26 cellular contexts compared by ENCODE assay signal in the genomic region with DNA sequence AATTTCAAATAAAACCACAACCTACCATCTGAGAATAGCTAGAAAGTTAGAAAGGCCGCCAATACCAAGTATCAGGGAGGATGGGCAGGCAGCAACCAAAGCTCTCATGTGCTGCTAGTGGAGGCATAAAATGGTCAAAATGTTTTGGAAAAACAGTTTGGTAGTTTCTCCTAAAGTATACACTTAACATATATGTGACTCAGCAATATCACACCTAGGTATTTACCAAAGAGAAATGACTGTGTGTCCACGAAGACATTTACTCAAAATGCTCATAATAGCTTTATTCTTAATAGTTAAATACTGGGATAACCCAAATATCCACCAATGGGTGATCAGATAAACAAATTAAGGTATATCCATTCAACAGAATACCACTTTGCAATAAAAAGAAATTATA. TPM values are rescaled to one million over a fixed set of nuclear protein-coding genes. Genes with fewer than 3 reads are reported as not detected.
DNase-seq lines count a peak whose midpoint lies in the region; ATAC-seq, FAIRE-seq and TF ChIP-seq lines count a peak whose summit lies in the region.
"Had no signal": no experiment of that assay in that cellular context is flagged by ENCODE, and none has a peak within 500 bp of the region (broad histone marks: within the 10 kb centered on the region; RNA-seq: fewer than 3 reads in every experiment).

No MANE protein-coding gene starts in this region.

- peaks cover 2% of the 10 kb centered on the region for H3K36me3 ChIP-seq in mammary epithelial cell (ENCODE audit: insufficient read depth, low read length)
- no peaks in the 10 kb centered on the region for H3K36me3 ChIP-seq in breast epithelium
- peaks cover 2% of the 10 kb centered on the region in 2 experiments; a peak in 3 of 4 replicates for H3K36me3 ChIP-seq in GM12878 (ENCODE audit: control insufficient read depth in 2 of 2, insufficient read depth in 2 of 2, low read length in 1 of 2)
- H3K36me3 ChIP-seq: heart left ventricle, lower lobe of right lung, pancreas, upper lobe of left lung had no signal

- FAIRE-seq in GM12878 (lab: Jason Lieb, UNC): no peak
- FAIRE-seq: astrocyte, GM12892, pancreas had no signal

- SMC1A ChIA-PET in GM12878 (lab: Charles Lee; ENCODE audit: uncharacterized antibody, unreplicated experiment): interaction anchor here (1.3 to 2.2 kb wide), 5 partner anchors 8 to 32 kb away, joined by 4 to 10 read pairs (median 5); no protein-coding TSS in a partner anchor

- peaks cover 23% of the 10 kb centered on the region for H3K4me1 ChIP-seq in mammary epithelial cell (ENCODE audit: insufficient read depth, low read length)
- H3K4me1 ChIP-seq in breast epithelium: no peaks in the 10 kb centered on the region
- H3K4me1 ChIP-seq in GM12878 (ENCODE audit: control insufficient read depth, insufficient read depth, low read length): peaks cover 7% of the 10 kb centered on the region
- peaks cover 29% of the 10 kb centered on the region for H3K4me1 ChIP-seq in foreskin keratinocyte

- in situ Hi-C loops in mammary epithelial cell (cut with MboI; ENCODE audit: low sequenced_read_pairs in 2 of 2): no loop called here
- in situ Hi-C loops in GM12878 (cut with MboI): no loop called here

- TF ChIP-seq EP300 in GM12878 (IDR thresholded peaks at IDR 0.05; ENCODE audit: borderline replicate concordance in 1 of 2, control insufficient read depth in 1 of 2, low read depth in 2 of 2, low read length in 2 of 2): no peak

- H2AFZ ChIP-seq in mammary epithelial cell (ENCODE audit: low read depth, low read length): no peak overlapping the region
- no peak overlapping the region for H2AFZ ChIP-seq in GM12878 (ENCODE audit: control insufficient read depth, low read depth, low read length)

- RAD21 ChIA-PET in GM12878 (lab: Charles Lee; ENCODE audit: unreplicated experiment): interaction anchor here (2.1 to 2.4 kb wide), 2 partner anchors 11 to 15 kb away, joined by 6 to 9 read pairs; a partner anchor contains a TSS

- TF ChIP-seq POLR2A in breast epithelium (IDR thresholded peaks at IDR 0.05) (no peak), GM12878 (IDR thresholded peaks at IDR 0.05; ENCODE audit: low read depth, low read length) (no peak)

- POLR2A ChIA-PET in GM12878 (lab: Charles Lee): interaction anchor here (0.9 to 1.5 kb wide), 3 partner anchors 9 to 15 kb away, joined by 3 to 10 read pairs (median 4); a partner anchor contains a TSS

- H3K4me3 ChIP-seq in mammary epithelial cell (replicated peaks in 1 of 3; ENCODE audit: insufficient read depth in 1 of 3, low read depth in 2 of 3, low read length in 3 of 3): no peak overlapping the region
- H3K4me3 ChIP-seq in breast epithelium: no peak overlapping the region
- H3K4me3 ChIP-seq in GM12878: no peak overlapping the region
- H3K4me3 ChIP-seq: heart left ventricle, lower lobe of right lung, pancreas, spleen, upper lobe of left lung had no signal

- WGBS in mammary epithelial cell (ENCODE audit: low coverage, missing lambda C conversion rate): 86% methylated on average over 2 of the region's 2 CpGs
- WGBS in GM12878 (ENCODE audit: insufficient coverage, insufficient replicate concordance, low lambda C conversion rate, missing lambda C conversion rate): 75% methylated on average over 2 of the region's 2 CpGs

- dilution Hi-C loops in mammary epithelial cell (cut with HindIII; ENCODE audit: low sequenced_read_pairs): no loop called here

- BruUV-seq in mammary epithelial cell (replicated peaks; lab: Mats Ljungman, UMichigan) (no TSS peak), GM12878 (replicated peaks; lab: Mats Ljungman, UMichigan) (no TSS peak)

- H3K27ac ChIP-seq in mammary epithelial cell (ENCODE audit: insufficient read depth, low read depth, low read length) (peak overlapping the region; percentile 32), breast epithelium (no peak overlapping the region), GM12878 (ENCODE audit: control insufficient read depth, insufficient read depth) (no peak overlapping the region), foreskin keratinocyte (peak overlapping the region; percentile 33)
- H3K27ac ChIP-seq: lower lobe of right lung, pancreas, spleen, upper lobe of left lung had no signal

- H3K4me2 ChIP-seq in mammary epithelial cell (ENCODE audit: insufficient read depth, low read depth, low read length) (no peak overlapping the region), GM12878 (ENCODE audit: control insufficient read depth, insufficient read depth) (peak overlapping the region; percentile 18; the same call in 1 of the 2 replicates)

- TF ChIP-seq RAD21 in GM12878 (IDR thresholded peaks at IDR 0.05; ENCODE audit: insufficient read depth, low read depth, low read length): no peak

- H3K27me3 ChIP-seq in mammary epithelial cell (ENCODE audit: insufficient read depth, low read length): no peaks in the 10 kb centered on the region
- no peaks in the 10 kb centered on the region for H3K27me3 ChIP-seq in breast epithelium
- H3K27me3 ChIP-seq in GM12878 (replicated peaks in 1 of 2; ENCODE audit: control insufficient read depth in 2 of 2, insufficient read depth in 2 of 2, low read length in 1 of 2): no peaks in the 10 kb centered on the region
- H3K27me3 ChIP-seq in foreskin keratinocyte: no peaks in the 10 kb centered on the region
- H3K27me3 ChIP-seq: heart left ventricle, pancreas, spleen, upper lobe of left lung had no signal

- H3K79me2 ChIP-seq in mammary epithelial cell (ENCODE audit: insufficient read depth, low read length): peaks cover 100% of the 10 kb centered on the region
- peaks cover 98% of the 10 kb centered on the region for H3K79me2 ChIP-seq in GM12878 (ENCODE audit: control insufficient read depth, insufficient read depth, low read length)

- DNase-seq in mammary epithelial cell (no peak), breast epithelium (ENCODE audit: low spot score in 2 of 2) (no peak), GM12878 (ENCODE audit: low read depth, low spot score) (no peak), foreskin keratinocyte (peak in 1 of 2 donors; percentile 15), NCI-H510A (lab: John Stamatoyannopoulos, UW) (no peak), COLO668 (lab: John Stamatoyannopoulos, UW; ENCODE audit: unreplicated experiment) (no peak), Kasumi-1 (lab: John Stamatoyannopoulos, UW) (no peak)
- DNase-seq: activated CD4-positive, alpha-beta T cell treated with anti-CD3 and anti-CD28 coated beads, Interleukin-2, amount 50 U/mL, for 48 hours; activated naive CD8-positive, alpha-beta T cell treated with anti-CD3 and anti-CD28 coated beads, Interleukin-2, amount 10 ng/mL, durations not matched to agents 7 days and 5 days; C1 segment of cervical spinal cord; heart left ventricle; HFFc6; kidney glomerular epithelial cell; lower lobe of right lung; NCI-H1048; NCI-H1694; NCI-H524; NK-92 treated with Interleukin-12 subunit alpha and Interleukin-12 subunit beta, amount 100 ng/mL, for 24 hours; pancreas; SIG-M5; spleen; T1000; upper lobe of left lung had no signal

- TF ChIP-seq CTCF in mammary epithelial cell (conservative IDR thresholded peaks at IDR 0.05 in 1 of 2, IDR thresholded peaks at IDR 0.05 in 1 of 2; ENCODE audit: extremely low read depth in 1 of 2, insufficient read depth in 1 of 2, low read depth in 1 of 2, low read length in 2 of 2) (no peak), breast epithelium (IDR thresholded peaks at IDR 0.05) (no peak), GM12878 (IDR thresholded peaks at IDR 0.05 in 2 of 3, conservative IDR thresholded peaks at IDR 0.05 in 1 of 3; ENCODE audit: control insufficient read depth in 2 of 3, extremely low read depth in 1 of 3, insufficient read depth in 1 of 3, low read depth in 3 of 3, low read length in 3 of 3) (no peak), foreskin keratinocyte (conservative IDR thresholded peaks at IDR 0.05) (no peak)

- H3K9me3 ChIP-seq in mammary epithelial cell (replicated peaks; ENCODE audit: insufficient read depth, low read length): no peaks in the 10 kb centered on the region
- no peaks in the 10 kb centered on the region for H3K9me3 ChIP-seq in breast epithelium
- H3K9me3 ChIP-seq in GM12878 (replicated peaks; ENCODE audit: control insufficient read depth, insufficient read depth, low read length): no peaks in the 10 kb centered on the region; the same call in none of the 3 replicates
- H3K9me3 ChIP-seq: heart left ventricle, lower lobe of right lung, pancreas, spleen, upper lobe of left lung had no signal

- peak; percentile 23 for ATAC-seq in GM12878
- ATAC-seq in foreskin keratinocyte: no peak
- ATAC-seq: heart left ventricle, lower lobe of right lung, pancreas, WTC11 had no signal

- intact Hi-C loops in mammary epithelial cell (cut with micrococcal nuclease): no loop called here
- intact Hi-C loops in breast epithelium (cut with DNase I; ENCODE audit: low total_unique reads): no loop called here
- intact Hi-C loops in GM12878 (cut with micrococcal nuclease; ENCODE audit: unreplicated experiment): no loop called here

- CTCF ChIA-PET in mammary epithelial cell (lab: Charles Lee; ENCODE audit: low non-redundant PET) (interaction anchor here (0.6 kb wide), 1 partner anchor 45 kb away, joined by 4 read pairs; no protein-coding TSS in a partner anchor), GM12878 (lab: Yijun Ruan, JAX) (interaction anchor here (0.6 to 1.4 kb wide), 2 partner anchors 9 to 780 kb away, joined by 3 to 4 read pairs; no protein-coding TSS in a partner anchor)

- H4K20me1 ChIP-seq in mammary epithelial cell (ENCODE audit: insufficient read depth, low read length) (peaks cover 15% of the 10 kb centered on the region), GM12878 (ENCODE audit: control insufficient read depth, insufficient read depth) (no peaks in the 10 kb centered on the region)

- H3K9ac ChIP-seq in mammary epithelial cell (ENCODE audit: insufficient read depth, low read length) (no peak overlapping the region), GM12878 (ENCODE audit: control insufficient read depth, insufficient read depth, low read length) (no peak overlapping the region)

RNA-seq across cellular contexts. Expression of a gene that starts 14.3 kb away (rescaled TPM):
- total RNA-seq in mammary epithelial cell (100 to 1,000 TPM in 1 of 2 donors, 10 to 100 TPM in 1; 57.3 to 105 TPM), breast epithelium (10 to 100 TPM; 89.3 to 99.3 (median 95.0) TPM), GM12878 (2014; rRNA removed) (20.3 and 28.7 TPM in 2 replicates), GM12878 (2014; rRNA removed; fragmentation: Illumina TruSeq; extraction: Trizol) (36.1 and 37.3 TPM in 2 replicates), GM12878 (2021) (33.4 and 38.7 TPM in 2 replicates), foreskin keratinocyte (80.0 and 83.3 TPM in 2 replicates)
- polyA plus RNA-seq in mammary epithelial cell (56.0 TPM), GM12878 (2011; rRNA removed) (67.8 and 115 TPM in 2 replicates), GM12878 (2014; fragmentation: Illumina TruSeq; extraction: Trizol) (35.9 and 55.9 TPM in 2 replicates), GM12878 (2014; fragmentation: Nextera tagmentation; extraction: Ambion mirVana) (1 to 10 TPM; 6.2 to 10.0 TPM), GM12878 (2014; rRNA removed) (28.3 and 38.7 TPM in 2 replicates), GM12878 (2016; fragmentation: Nextera tagmentation; extraction: Ambion mirVana) (10 to 100 TPM; 60.1 to 63.4 TPM), foreskin keratinocyte (106 and 123 TPM in 2 replicates)
- 93.7 TPM for polyA minus RNA-seq in mammary epithelial cell
- total RNA-seq in GM12878 (2013; cell fraction: nucleolus; rRNA removed): 44.0 and 53.8 TPM in 2 replicates
- polyA plus RNA-seq in GM12878 (2011; ENCODE audit: low read depth): 17.9 TPM
- polyA plus RNA-seq in GM12878 (2011; cell fraction: cytosol; rRNA removed): 17.4 and 19.8 TPM in 2 replicates
- polyA plus RNA-seq in GM12878 (2011; cell fraction: nucleus; rRNA removed): 24.3 and 30.4 TPM in 2 replicates
- 30.9 and 31.4 TPM in 2 replicates for polyA plus RNA-seq in GM12878 (2012)
- polyA minus RNA-seq in GM12878 (2011; rRNA and poly(A)+ RNA removed): 12.3 and 19.7 TPM in 2 replicates
- polyA minus RNA-seq in GM12878 (2011; cell fraction: cytosol; rRNA and poly(A)+ RNA removed): 13.5 and 17.6 TPM in 2 replicates
- polyA minus RNA-seq in GM12878 (2011; cell fraction: nucleus; rRNA and poly(A)+ RNA removed): 11.1 and 17.7 TPM in 2 replicates

Comparison
In these comparisons a context has a peak if more than half of its experiments do, and no peak if none do; other contexts are left out.
1. H3K27ac ChIP-seq: peak in mammary epithelial cell (single experiment) and foreskin keratinocyte (single experiment); none in breast epithelium (0 of 2) and GM12878 (single experiment).